27 cellular contexts compared by ENCODE assay signal in the genomic region with DNA sequence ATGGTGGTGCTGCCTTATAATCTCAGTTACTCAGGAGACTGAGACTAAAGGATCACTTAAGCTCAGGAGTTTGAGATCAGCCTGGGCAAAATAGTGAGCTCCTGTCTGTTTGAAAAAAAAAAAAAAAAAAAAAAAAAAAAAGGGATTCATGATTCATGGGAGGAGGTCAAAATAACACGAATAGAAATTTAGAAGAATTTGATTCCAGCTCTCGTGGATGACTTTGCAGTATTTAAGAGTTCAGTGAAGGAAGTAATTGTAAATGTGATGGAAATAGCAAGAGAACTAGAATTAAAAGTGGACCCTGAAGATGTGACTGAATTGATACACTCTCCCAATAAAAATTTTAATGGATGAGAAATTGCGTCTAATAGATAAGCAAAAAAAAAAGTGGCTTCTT. TPM values are rescaled to one million over a fixed set of nuclear protein-coding genes. Genes with fewer than 3 reads are reported as not detected.
"Had no signal": no experiment of that assay in that cellular context is flagged by ENCODE, and none has a peak within 500 bp of the region (broad histone marks: within the 10 kb centered on the region; RNA-seq: fewer than 3 reads in every experiment).

No MANE protein-coding gene starts in this region.

- DNase-seq: colonic mucosa; cortex of kidney; effector CD8-positive, alpha-beta T cell; effector memory CD8-positive, alpha-beta T cell; endodermal cell; erythroblast; esophagus squamous epithelium; foreskin fibroblast; foreskin melanocyte; gastrocnemius medialis; glutamatergic neuron; head of caudate nucleus; heart right ventricle; hippocampal formation; left cardiac atrium; left lung; left ventricle myocardium superior; lower lobe of right lung; mesenchymal stem cell; mucosa of descending colon; naive B cell had no signal

- FAIRE-seq: endometrium, islet of Langerhans, keratinocyte had no signal

- H3K9me3 ChIP-seq: colonic mucosa, esophagus squamous epithelium, gastrocnemius medialis, heart right ventricle, left lung, lower lobe of right lung had no signal

- H3K27ac ChIP-seq: colonic mucosa, epithelial cell of prostate, esophagus squamous epithelium, gastrocnemius medialis, left lung, lower lobe of right lung had no signal

- H3K36me3 ChIP-seq: colonic mucosa, esophagus squamous epithelium, gastrocnemius medialis, heart right ventricle, left lung, lower lobe of right lung had no signal

- H3K4me3 ChIP-seq: colonic mucosa, esophagus squamous epithelium, gastrocnemius medialis, heart right ventricle, left lung, lower lobe of right lung, mucosa of descending colon had no signal

- H3K4me1 ChIP-seq: colonic mucosa, esophagus squamous epithelium, left lung, lower lobe of right lung had no signal

- H3K27me3 ChIP-seq: colonic mucosa, esophagus squamous epithelium, gastrocnemius medialis, heart right ventricle, left lung had no signal

- ATAC-seq: effector memory CD8-positive, alpha-beta T cell; esophagus mucosa; gastrocnemius medialis; heart right ventricle; left cardiac atrium; left lung; left ventricle myocardium superior; lower lobe of right lung; mucosa of descending colon had no signal

RNA-seq across cellular contexts. Expression of a gene that starts 15.8 kb away (rescaled TPM):
- total RNA-seq: gastrocnemius medialis, left ventricle myocardium superior, lower lobe of right lung, mesenteric fat pad had no signal
